1 cellular context compared by ENCODE assay signal in the genomic region with DNA sequence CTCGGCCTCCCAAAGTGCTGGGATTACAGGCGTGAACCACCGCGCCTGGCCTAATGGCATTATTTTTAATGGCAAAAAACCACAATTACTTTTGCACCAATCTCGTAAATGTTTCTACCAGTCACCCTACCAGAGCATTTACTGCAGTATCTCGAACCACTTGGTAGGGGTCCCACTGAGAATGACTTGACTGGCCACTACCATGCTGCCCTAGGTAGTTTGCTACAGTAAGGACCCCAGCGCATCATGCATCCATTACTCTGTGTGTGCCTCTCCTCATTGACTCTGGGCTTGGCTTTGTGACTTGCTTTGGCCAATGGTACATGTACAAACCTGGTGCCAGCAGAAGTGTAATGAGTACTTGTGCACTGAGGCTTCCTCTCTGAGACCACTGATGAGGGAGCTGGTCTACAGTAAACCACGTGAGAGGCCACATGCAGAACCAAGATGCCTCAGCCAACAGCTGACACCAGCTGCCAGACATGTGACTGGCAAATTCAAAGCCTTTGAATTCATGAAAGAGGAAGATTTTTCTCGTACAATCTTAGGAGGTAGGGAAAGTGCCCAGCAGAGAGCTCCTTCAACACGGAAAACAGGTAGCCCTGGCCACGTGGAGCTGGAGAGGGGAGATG.
TF ChIP-seq lines count a peak whose summit lies in the region.

No MANE protein-coding gene starts in this region.

TF ChIP-seq in GM23338, 12 proteins besides CTCF, POLR2A, EP300 and RAD21 (continued from another document):
- TF ChIP-seq, protein P1, sequence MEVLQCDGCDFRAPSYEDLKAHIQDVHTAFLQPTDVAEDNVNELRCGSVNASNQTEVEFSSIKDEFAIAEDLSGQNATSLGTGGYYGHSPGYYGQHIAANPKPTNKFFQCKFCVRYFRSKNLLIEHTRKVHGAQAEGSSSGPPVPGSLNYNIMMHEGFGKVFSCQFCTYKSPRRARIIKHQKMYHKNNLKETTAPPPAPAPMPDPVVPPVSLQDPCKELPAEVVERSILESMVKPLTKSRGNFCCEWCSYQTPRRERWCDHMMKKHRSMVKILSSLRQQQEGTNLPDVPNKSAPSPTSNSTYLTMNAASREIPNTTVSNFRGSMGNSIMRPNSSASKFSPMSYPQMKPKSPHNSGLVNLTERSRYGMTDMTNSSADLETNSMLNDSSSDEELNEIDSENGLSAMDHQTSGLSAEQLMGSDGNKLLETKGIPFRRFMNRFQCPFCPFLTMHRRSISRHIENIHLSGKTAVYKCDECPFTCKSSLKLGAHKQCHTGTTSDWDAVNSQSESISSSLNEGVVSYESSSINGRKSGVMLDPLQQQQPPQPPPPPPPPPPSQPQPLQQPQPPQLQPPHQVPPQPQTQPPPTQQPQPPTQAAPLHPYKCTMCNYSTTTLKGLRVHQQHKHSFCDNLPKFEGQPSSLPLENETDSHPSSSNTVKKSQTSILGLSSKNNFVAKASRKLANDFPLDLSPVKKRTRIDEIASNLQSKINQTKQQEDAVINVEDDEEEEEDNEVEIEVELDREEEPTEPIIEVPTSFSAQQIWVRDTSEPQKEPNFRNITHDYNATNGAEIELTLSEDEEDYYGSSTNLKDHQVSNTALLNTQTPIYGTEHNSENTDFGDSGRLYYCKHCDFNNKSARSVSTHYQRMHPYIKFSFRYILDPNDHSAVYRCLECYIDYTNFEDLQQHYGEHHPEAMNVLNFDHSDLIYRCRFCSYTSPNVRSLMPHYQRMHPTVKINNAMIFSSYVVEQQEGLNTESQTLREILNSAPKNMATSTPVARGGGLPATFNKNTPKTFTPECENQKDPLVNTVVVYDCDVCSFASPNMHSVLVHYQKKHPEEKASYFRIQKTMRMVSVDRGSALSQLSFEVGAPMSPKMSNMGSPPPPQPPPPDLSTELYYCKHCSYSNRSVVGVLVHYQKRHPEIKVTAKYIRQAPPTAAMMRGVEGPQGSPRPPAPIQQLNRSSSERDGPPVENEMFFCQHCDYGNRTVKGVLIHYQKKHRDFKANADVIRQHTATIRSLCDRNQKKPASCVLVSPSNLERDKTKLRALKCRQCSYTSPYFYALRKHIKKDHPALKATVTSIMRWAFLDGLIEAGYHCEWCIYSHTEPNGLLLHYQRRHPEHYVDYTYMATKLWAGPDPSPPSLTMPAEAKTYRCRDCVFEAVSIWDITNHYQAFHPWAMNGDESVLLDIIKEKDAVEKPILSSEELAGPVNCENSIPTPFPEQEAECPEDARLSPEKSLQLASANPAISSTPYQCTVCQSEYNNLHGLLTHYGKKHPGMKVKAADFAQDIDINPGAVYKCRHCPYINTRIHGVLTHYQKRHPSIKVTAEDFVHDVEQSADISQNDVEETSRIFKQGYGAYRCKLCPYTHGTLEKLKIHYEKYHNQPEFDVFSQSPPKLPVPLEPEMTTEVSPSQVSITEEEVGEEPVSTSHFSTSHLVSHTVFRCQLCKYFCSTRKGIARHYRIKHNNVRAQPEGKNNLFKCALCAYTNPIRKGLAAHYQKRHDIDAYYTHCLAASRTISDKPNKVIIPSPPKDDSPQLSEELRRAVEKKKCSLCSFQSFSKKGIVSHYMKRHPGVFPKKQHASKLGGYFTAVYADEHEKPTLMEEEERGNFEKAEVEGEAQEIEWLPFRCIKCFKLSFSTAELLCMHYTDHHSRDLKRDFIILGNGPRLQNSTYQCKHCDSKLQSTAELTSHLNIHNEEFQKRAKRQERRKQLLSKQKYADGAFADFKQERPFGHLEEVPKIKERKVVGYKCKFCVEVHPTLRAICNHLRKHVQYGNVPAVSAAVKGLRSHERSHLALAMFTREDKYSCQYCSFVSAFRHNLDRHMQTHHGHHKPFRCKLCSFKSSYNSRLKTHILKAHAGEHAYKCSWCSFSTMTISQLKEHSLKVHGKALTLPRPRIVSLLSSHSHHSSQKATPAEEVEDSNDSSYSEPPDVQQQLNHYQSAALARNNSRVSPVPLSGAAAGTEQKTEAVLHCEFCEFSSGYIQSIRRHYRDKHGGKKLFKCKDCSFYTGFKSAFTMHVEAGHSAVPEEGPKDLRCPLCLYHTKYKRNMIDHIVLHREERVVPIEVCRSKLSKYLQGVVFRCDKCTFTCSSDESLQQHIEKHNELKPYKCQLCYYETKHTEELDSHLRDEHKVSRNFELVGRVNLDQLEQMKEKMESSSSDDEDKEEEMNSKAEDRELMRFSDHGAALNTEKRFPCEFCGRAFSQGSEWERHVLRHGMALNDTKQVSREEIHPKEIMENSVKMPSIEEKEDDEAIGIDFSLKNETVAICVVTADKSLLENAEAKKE (CRISPR knock-in tag; IDR thresholded peaks at IDR 0.05): no peak
- no peak for TF ChIP-seq CREB1 (CRISPR knock-in tag; IDR thresholded peaks at IDR 0.05; ENCODE audit: low read depth)
- no peak for TF ChIP-seq POLR2AphosphoS5 (IDR thresholded peaks at IDR 0.05; ENCODE audit: low read depth)
- TF ChIP-seq NANOG (IDR thresholded peaks at IDR 0.05; ENCODE audit: borderline replicate concordance): no peak
- no peak for TF ChIP-seq JUNB (IDR thresholded peaks at IDR 0.05; ENCODE audit: unreplicated experiment)
- TF ChIP-seq, protein P2, sequence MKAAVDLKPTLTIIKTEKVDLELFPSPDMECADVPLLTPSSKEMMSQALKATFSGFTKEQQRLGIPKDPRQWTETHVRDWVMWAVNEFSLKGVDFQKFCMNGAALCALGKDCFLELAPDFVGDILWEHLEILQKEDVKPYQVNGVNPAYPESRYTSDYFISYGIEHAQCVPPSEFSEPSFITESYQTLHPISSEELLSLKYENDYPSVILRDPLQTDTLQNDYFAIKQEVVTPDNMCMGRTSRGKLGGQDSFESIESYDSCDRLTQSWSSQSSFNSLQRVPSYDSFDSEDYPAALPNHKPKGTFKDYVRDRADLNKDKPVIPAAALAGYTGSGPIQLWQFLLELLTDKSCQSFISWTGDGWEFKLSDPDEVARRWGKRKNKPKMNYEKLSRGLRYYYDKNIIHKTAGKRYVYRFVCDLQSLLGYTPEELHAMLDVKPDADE (IDR thresholded peaks at IDR 0.05): no peak
- TF ChIP-seq ZNF331 (CRISPR knock-in tag; IDR thresholded peaks at IDR 0.05; ENCODE audit: low read depth): no peak
- TF ChIP-seq, protein P3, sequence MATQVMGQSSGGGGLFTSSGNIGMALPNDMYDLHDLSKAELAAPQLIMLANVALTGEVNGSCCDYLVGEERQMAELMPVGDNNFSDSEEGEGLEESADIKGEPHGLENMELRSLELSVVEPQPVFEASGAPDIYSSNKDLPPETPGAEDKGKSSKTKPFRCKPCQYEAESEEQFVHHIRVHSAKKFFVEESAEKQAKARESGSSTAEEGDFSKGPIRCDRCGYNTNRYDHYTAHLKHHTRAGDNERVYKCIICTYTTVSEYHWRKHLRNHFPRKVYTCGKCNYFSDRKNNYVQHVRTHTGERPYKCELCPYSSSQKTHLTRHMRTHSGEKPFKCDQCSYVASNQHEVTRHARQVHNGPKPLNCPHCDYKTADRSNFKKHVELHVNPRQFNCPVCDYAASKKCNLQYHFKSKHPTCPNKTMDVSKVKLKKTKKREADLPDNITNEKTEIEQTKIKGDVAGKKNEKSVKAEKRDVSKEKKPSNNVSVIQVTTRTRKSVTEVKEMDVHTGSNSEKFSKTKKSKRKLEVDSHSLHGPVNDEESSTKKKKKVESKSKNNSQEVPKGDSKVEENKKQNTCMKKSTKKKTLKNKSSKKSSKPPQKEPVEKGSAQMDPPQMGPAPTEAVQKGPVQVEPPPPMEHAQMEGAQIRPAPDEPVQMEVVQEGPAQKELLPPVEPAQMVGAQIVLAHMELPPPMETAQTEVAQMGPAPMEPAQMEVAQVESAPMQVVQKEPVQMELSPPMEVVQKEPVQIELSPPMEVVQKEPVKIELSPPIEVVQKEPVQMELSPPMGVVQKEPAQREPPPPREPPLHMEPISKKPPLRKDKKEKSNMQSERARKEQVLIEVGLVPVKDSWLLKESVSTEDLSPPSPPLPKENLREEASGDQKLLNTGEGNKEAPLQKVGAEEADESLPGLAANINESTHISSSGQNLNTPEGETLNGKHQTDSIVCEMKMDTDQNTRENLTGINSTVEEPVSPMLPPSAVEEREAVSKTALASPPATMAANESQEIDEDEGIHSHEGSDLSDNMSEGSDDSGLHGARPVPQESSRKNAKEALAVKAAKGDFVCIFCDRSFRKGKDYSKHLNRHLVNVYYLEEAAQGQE (IDR thresholded peaks at IDR 0.05; ENCODE audit: unreplicated experiment): no peak
- no peak for TF ChIP-seq EZH2 (IDR thresholded peaks at IDR 0.05; ENCODE audit: low read depth, unreplicated experiment)
